7 cellular contexts compared by ENCODE assay signal in the genomic region with DNA sequence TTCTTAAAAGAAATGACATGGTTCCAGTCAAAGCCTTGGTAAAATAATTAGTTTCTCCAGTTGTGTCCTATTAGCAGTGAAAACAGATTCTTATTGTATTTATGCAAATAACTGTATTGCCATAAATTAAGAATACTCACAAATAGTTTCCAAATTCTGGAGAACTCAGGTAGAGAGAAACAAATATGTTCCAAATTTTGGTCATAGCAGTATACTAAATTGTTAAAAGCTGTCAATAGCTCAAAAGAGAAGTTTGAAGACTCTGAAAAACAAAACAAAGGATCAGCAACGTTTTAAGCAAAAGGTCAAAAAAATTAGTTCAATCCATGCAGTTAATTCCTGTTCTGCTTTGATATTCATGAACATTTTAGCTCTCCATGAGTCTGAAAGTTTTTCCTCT. TPM values are rescaled to one million over a fixed set of nuclear protein-coding genes. Genes with fewer than 3 reads are reported as not detected.
"Had no signal": no experiment of that assay in that cellular context is flagged by ENCODE, and none has a peak within 500 bp of the region (broad histone marks: within the 10 kb centered on the region; RNA-seq: fewer than 3 reads in every experiment).

No MANE protein-coding gene starts in this region.

- H3K27ac Mint-ChIP-seq: GM23338, H9, HFFc6, IgD-negative memory B cell had no signal

- DNase-seq: H9, HCEC 1CT, HFFc6 had no signal

- H3K9me3 Mint-ChIP-seq: HFFc6 had no signal

- H3K27ac ChIP-seq: HL-60 had no signal

- H3K4me3 ChIP-seq: GM23338 had no signal

- H2AFZ ChIP-seq: GM23338 had no signal

- H3K4me2 ChIP-seq: GM23338 had no signal

- H3K4me3 Mint-ChIP-seq: GM23338, H9, HFFc6, IgD-negative memory B cell had no signal

- H3K27me3 Mint-ChIP-seq: IgD-negative memory B cell had no signal

RNA-seq across cellular contexts. Expression of a gene that starts 38.5 kb away (rescaled TPM):
- total RNA-seq: GM23338, H1 had no signal
- polyA plus RNA-seq: IgD-negative memory B cell had no signal
